ENCODE assay signal across 27 cellular contexts in the genomic region with DNA sequence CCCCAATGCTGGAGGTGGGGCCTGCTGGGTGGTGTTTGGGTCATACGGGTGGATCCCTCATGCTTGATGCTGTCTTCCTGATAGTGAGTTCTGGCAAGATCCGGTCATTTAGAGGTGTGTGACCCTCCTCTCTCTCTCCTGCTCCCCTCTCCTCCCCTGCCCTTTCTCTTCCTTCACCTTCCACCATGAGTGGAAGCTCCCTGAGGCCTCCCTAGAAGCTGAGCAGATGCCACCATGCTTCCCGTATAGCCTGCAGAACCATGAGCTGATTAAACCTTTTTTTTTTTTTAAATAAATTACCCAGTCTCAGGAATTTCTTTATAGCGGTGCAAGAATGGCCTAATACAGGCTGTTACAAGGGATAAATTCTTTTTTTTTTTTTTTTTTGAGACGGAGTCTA. TPM values are rescaled to one million over a fixed set of nuclear protein-coding genes. Genes with fewer than 3 reads are reported as not detected.
A peak's percentile ranks its signal among the peaks of the same experiment; 100 is the strongest.
DNase-seq lines count a peak whose midpoint lies in the region; ATAC-seq and TF ChIP-seq lines count a peak whose summit lies in the region.
"Had no signal": no experiment of that assay in that cellular context is flagged by ENCODE, and none has a peak within 500 bp of the region (broad histone marks: within the 10 kb centered on the region; RNA-seq: fewer than 3 reads in every experiment).

No MANE protein-coding gene starts in this region.

- POLR2A ChIA-PET in activated naive CD8-positive, alpha-beta T cell treated with anti-CD3 and anti-CD28 coated beads, Interleukin-2, amount 10 ng/mL, durations not matched to agents 7 days and 5 days (lab: Charles Lee): no interaction called here

- no peak overlapping the region for H3K4me3 ChIP-seq in WERI-Rb-1 (ENCODE audit: low read depth, low read length)
- H3K4me3 ChIP-seq in upper lobe of right lung: no peak overlapping the region
- H3K4me3 ChIP-seq in SJCRH30: no peak overlapping the region
- H3K4me3 ChIP-seq: GM12878, SK-N-MC had no signal

- H3K4me1 ChIP-seq in upper lobe of right lung (no peaks in the 10 kb centered on the region), SJCRH30 (peaks cover 21% of the 10 kb centered on the region; the same call in 1 of the 2 replicates)
- H3K4me1 ChIP-seq: Caco-2 had no signal

- H3K4me3 Mint-ChIP-seq in activated naive CD8-positive, alpha-beta T cell treated with anti-CD3 and anti-CD28 coated beads, Interleukin-2, amount 10 ng/mL, durations not matched to agents 7 days and 5 days: no peak overlapping the region
- H3K4me3 Mint-ChIP-seq in activated naive CD8-positive, alpha-beta T cell treated with anti-CD3 and anti-CD28 coated beads for 36 hours: no peak overlapping the region
- H3K4me3 Mint-ChIP-seq in memory B cell: no peak overlapping the region
- H3K4me3 Mint-ChIP-seq: CD4-positive, alpha-beta memory T cell had no signal

- H3K27me3 ChIP-seq in WERI-Rb-1 (ENCODE audit: insufficient read depth, low read depth, severe bottlenecking): no peaks in the 10 kb centered on the region
- no peaks in the 10 kb centered on the region for H3K27me3 ChIP-seq in upper lobe of right lung
- no peaks in the 10 kb centered on the region; the same call in 1 of the 2 replicates for H3K27me3 ChIP-seq in SJCRH30

- H3K27ac Mint-ChIP-seq in activated naive CD8-positive, alpha-beta T cell treated with anti-CD3 and anti-CD28 coated beads, Interleukin-2, amount 10 ng/mL, durations not matched to agents 7 days and 5 days: no peak overlapping the region
- H3K27ac Mint-ChIP-seq in activated naive CD8-positive, alpha-beta T cell treated with anti-CD3 and anti-CD28 coated beads for 36 hours: no peak overlapping the region
- H3K27ac Mint-ChIP-seq in memory B cell: peak overlapping the region; percentile 97
- H3K27ac Mint-ChIP-seq: CD4-positive, alpha-beta memory T cell had no signal

- intact Hi-C loops in upper lobe of right lung (cut with DNase I): no loop called here

- ATAC-seq in activated naive CD8-positive, alpha-beta T cell treated with anti-CD3 and anti-CD28 coated beads, Interleukin-2, amount 10 ng/mL, durations not matched to agents 7 days and 5 days (ENCODE audit: low read depth): no peak
- ATAC-seq in memory B cell (ENCODE audit: low read depth) (no peak), upper lobe of right lung (no peak)
- ATAC-seq: GM12878, Panc1 had no signal

- H3K36me3 ChIP-seq in WERI-Rb-1 (no peaks in the 10 kb centered on the region; the same call in 1 of the 2 replicates), upper lobe of right lung (no peaks in the 10 kb centered on the region), SJCRH30 (no peaks in the 10 kb centered on the region)

- peak; percentile 1 for DNase-seq in activated naive CD8-positive, alpha-beta T cell treated with anti-CD3 and anti-CD28 coated beads, Interleukin-2, amount 10 ng/mL, durations not matched to agents 7 days and 5 days
- DNase-seq in activated naive CD8-positive, alpha-beta T cell treated with anti-CD3 and anti-CD28 coated beads for 36 hours: no peak
- peak; percentile 2 for DNase-seq in WERI-Rb-1
- DNase-seq in memory B cell (ENCODE audit: low spot score in 2 of 2): no peak
- DNase-seq in upper lobe of right lung: peak; percentile 23
- no peak for DNase-seq in NCI-H82 (lab: John Stamatoyannopoulos, UW)
- no peak for DNase-seq in SJCRH30
- no peak for DNase-seq in NOMO-1 treated with DMSO at 0.1 percent for 48 hours (lab: John Stamatoyannopoulos, UW; ENCODE audit: unreplicated experiment)
- DNase-seq: 8988T; ACHN; Caco-2; CD4-positive, alpha-beta memory T cell; EL; GDM1; Kasumi-1; NCI-H1105; NCI-H1436 treated with DMSO at 0.1 percent for 48 hours; NCI-H187 treated with DMSO at 0.1 percent for 48 hours; NCI-H2107; NCI-H524 treated with DMSO at 0.1 percent for 48 hours; NCI-H774; NK-92 treated with Interleukin-12 subunit alpha and Interleukin-12 subunit beta, amount 100 ng/mL, for 24 hours; SHP77 treated with DMSO at 0.1 percent for 48 hours; SW 1271 had no signal

- H3K27ac ChIP-seq in WERI-Rb-1 (peak overlapping the region; percentile 97), upper lobe of right lung (no peak overlapping the region), SJCRH30 (no peak overlapping the region)
- H3K27ac ChIP-seq: SK-N-MC had no signal

- TF ChIP-seq CTCF in WERI-Rb-1 (IDR thresholded peaks at IDR 0.05; ENCODE audit: low read depth, low read length): no peak
- no peak for TF ChIP-seq CTCF in upper lobe of right lung (IDR thresholded peaks at IDR 0.05)

- H3K27me3 Mint-ChIP-seq in activated naive CD8-positive, alpha-beta T cell treated with anti-CD3 and anti-CD28 coated beads, Interleukin-2, amount 10 ng/mL, durations not matched to agents 7 days and 5 days: peaks cover 4% of the 10 kb centered on the region
- H3K27me3 Mint-ChIP-seq in activated naive CD8-positive, alpha-beta T cell treated with anti-CD3 and anti-CD28 coated beads for 36 hours: no peaks in the 10 kb centered on the region
- no peaks in the 10 kb centered on the region for H3K27me3 Mint-ChIP-seq in memory B cell
- H3K27me3 Mint-ChIP-seq: CD4-positive, alpha-beta memory T cell had no signal

- no peaks in the 10 kb centered on the region for H3K9me3 ChIP-seq in WERI-Rb-1 (ENCODE audit: severe bottlenecking)
- H3K9me3 ChIP-seq in upper lobe of right lung: no peaks in the 10 kb centered on the region
- no peaks in the 10 kb centered on the region for H3K9me3 ChIP-seq in SJCRH30 (replicated peaks)
- H3K9me3 ChIP-seq: Caco-2 had no signal

- peaks cover 6% of the 10 kb centered on the region for H3K4me1 Mint-ChIP-seq in activated naive CD8-positive, alpha-beta T cell treated with anti-CD3 and anti-CD28 coated beads, Interleukin-2, amount 10 ng/mL, durations not matched to agents 7 days and 5 days
- peaks cover 15% of the 10 kb centered on the region for H3K4me1 Mint-ChIP-seq in activated naive CD8-positive, alpha-beta T cell treated with anti-CD3 and anti-CD28 coated beads for 36 hours
- H3K4me1 Mint-ChIP-seq in memory B cell: peaks cover 37% of the 10 kb centered on the region

- no peaks in the 10 kb centered on the region for H3K9me3 Mint-ChIP-seq in activated naive CD8-positive, alpha-beta T cell treated with anti-CD3 and anti-CD28 coated beads, Interleukin-2, amount 10 ng/mL, durations not matched to agents 7 days and 5 days
- no peaks in the 10 kb centered on the region for H3K9me3 Mint-ChIP-seq in activated naive CD8-positive, alpha-beta T cell treated with anti-CD3 and anti-CD28 coated beads for 36 hours
- H3K9me3 Mint-ChIP-seq in memory B cell: no peaks in the 10 kb centered on the region

- H3K36me3 Mint-ChIP-seq in activated naive CD8-positive, alpha-beta T cell treated with anti-CD3 and anti-CD28 coated beads, Interleukin-2, amount 10 ng/mL, durations not matched to agents 7 days and 5 days: no peaks in the 10 kb centered on the region
- H3K36me3 Mint-ChIP-seq in activated naive CD8-positive, alpha-beta T cell treated with anti-CD3 and anti-CD28 coated beads for 36 hours: no peaks in the 10 kb centered on the region
- no peaks in the 10 kb centered on the region for H3K36me3 Mint-ChIP-seq in memory B cell
- H3K36me3 Mint-ChIP-seq: CD4-positive, alpha-beta memory T cell had no signal

RNA-seq across cellular contexts. Expression of gene IQSEC1, which starts 36.3 kb away (rescaled TPM):
- total RNA-seq in activated naive CD8-positive, alpha-beta T cell treated with anti-CD3 and anti-CD28 coated beads, Interleukin-2, amount 10 ng/mL, durations not matched to agents 7 days and 5 days: 10 to 100 TPM; 59.5 to 64.6 TPM
- total RNA-seq in activated naive CD8-positive, alpha-beta T cell treated with anti-CD3 and anti-CD28 coated beads for 36 hours: 10 to 100 TPM; 20.1 to 22.2 TPM
- 61.6 TPM for total RNA-seq in upper lobe of right lung
- 5.7 and 6.8 TPM in 2 replicates for total RNA-seq in SJCRH30 (2014; rRNA removed; shearing (Covaris generic))

Comparison
In these comparisons a context has a peak if more than half of its experiments do, and no peak if none do; other contexts are left out.
1. DNase-seq: peak in activated naive CD8-positive, alpha-beta T cell treated with anti-CD3 and anti-CD28 coated beads, Interleukin-2, amount 10 ng/mL, durations not matched to agents 7 days and 5 days (single experiment), WERI-Rb-1 (single experiment) and upper lobe of right lung (single experiment); none in activated naive CD8-positive, alpha-beta T cell treated with anti-CD3 and anti-CD28 coated beads for 36 hours (single experiment), memory B cell (0 of 2), NCI-H82 (single experiment), SJCRH30 (0 of 2) and NOMO-1 treated with DMSO at 0.1 percent for 48 hours (single experiment).